In the genomic region with DNA sequence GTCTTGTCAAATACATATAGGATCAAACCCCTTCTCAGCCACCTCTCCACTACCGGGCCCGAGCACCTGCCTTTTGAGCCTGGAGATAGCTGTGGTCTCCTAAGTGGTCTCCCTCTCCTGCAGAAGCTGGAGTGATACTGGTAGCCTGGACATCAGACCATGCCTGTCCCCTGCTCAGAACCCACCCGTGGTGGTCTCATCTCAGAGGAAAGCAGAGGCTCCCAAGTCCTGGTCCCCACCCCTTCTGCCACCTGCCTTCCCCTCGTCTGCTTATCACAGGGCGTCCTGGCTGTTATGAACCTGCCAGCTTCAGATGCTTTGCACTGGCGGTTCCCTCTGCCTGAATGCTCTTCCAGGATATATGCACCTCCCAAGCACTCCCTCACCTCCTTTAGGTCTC, we compare ENCODE assay signal across 22 cellular contexts. TPM values are rescaled to one million over a fixed set of nuclear protein-coding genes. Genes with fewer than 3 reads are reported as not detected.
DNase-seq lines count a peak whose midpoint lies in the region; FAIRE-seq and TF ChIP-seq lines count a peak whose summit lies in the region.
"Had no signal": no experiment of that assay in that cellular context is flagged by ENCODE, and none has a peak within 500 bp of the region (broad histone marks: within the 10 kb centered on the region; RNA-seq: fewer than 3 reads in every experiment).

No MANE protein-coding gene starts in this region.

- peak overlapping the region; percentile 35; the same call in 1 of the 2 replicates for H4K8ac ChIP-seq in H1 (ENCODE audit: extremely low read depth, insufficient read depth, low read length)

- H3K27me3 ChIP-seq in H1 (replicated peaks in 1 of 4; ENCODE audit: control insufficient read depth in 3 of 4, extremely low read depth in 1 of 4, insufficient read depth in 3 of 4, low read length in 3 of 4) (no peaks in the 10 kb centered on the region), spleen (replicated peaks in 1 of 7) (peaks cover 0 to 45% (median 0%) of the 10 kb centered on the region in 7 donors), smooth muscle cell (ENCODE audit: low read depth) (peaks cover 12% of the 10 kb centered on the region)
- H3K27me3 ChIP-seq: BE2C, BLaER1 had no signal

- H3K4me3 ChIP-seq in H1 (ENCODE audit: extremely low read depth in 1 of 4, insufficient read depth in 2 of 4, low read depth in 3 of 4, low read length in 4 of 4) (no peak overlapping the region), kidney (ENCODE audit: low read length in 2 of 2) (no peak overlapping the region), spleen (no peak overlapping the region), smooth muscle cell (no peak overlapping the region)
- H3K4me3 ChIP-seq: BLaER1 had no signal

- no peak overlapping the region for H3K23ac ChIP-seq in H1 (ENCODE audit: insufficient read length)

- H2AK5ac ChIP-seq in H1 (ENCODE audit: low read depth, low read length): no peak overlapping the region

- H3F3A ChIP-seq in smooth muscle cell (ENCODE audit: low read depth): no peaks in the 10 kb centered on the region

- H4K5ac ChIP-seq in H1 (ENCODE audit: insufficient read length, low read depth, low read length): no peak overlapping the region

- TF ChIP-seq CTCF in H1 (IDR thresholded peaks at IDR 0.05; ENCODE audit: control extremely low read depth in 1 of 3, insufficient read depth in 1 of 3, low read depth in 1 of 3, low read length in 3 of 3) (no peak), kidney (IDR thresholded peaks at IDR 0.05; ENCODE audit: borderline replicate concordance, extremely low read depth, insufficient read depth) (no peak), spleen (IDR thresholded peaks at IDR 0.05 in 8 of 11, conservative IDR thresholded peaks at IDR 0.05 in 3 of 11) (no peak), smooth muscle cell (IDR thresholded peaks at IDR 0.05; ENCODE audit: borderline replicate concordance, insufficient read depth, poor library complexity, severe bottlenecking) (no peak)

- H3K9ac ChIP-seq in H1 (replicated peaks in 1 of 4; ENCODE audit: extremely low read depth in 1 of 4, low read depth in 3 of 4, low read length in 3 of 4): no peak overlapping the region
- H3K9ac ChIP-seq in kidney (ENCODE audit: low read length in 2 of 2): no peak overlapping the region
- no peak overlapping the region for H3K9ac ChIP-seq in smooth muscle cell (ENCODE audit: low read depth)
- H3K9ac ChIP-seq: BLaER1 had no signal

- H3K79me1 ChIP-seq in H1 (ENCODE audit: low read depth, low read length): no peaks in the 10 kb centered on the region

- H3K23me2 ChIP-seq in H1 (ENCODE audit: low read depth, low read length): no peaks in the 10 kb centered on the region

- no peaks in the 10 kb centered on the region for H4K20me1 ChIP-seq in H1 (replicated peaks in 1 of 2; ENCODE audit: control insufficient read depth in 1 of 2, insufficient read depth in 2 of 2, low read length in 2 of 2)
- H4K20me1 ChIP-seq in smooth muscle cell (ENCODE audit: low read depth): no peaks in the 10 kb centered on the region
- H4K20me1 ChIP-seq: BLaER1 had no signal

- H4K91ac ChIP-seq in H1 (replicated peaks; ENCODE audit: insufficient read length, low read length): no peak overlapping the region

- 80% methylated on average over 6 of the region's 6 CpGs; no CpG with 5 or more reads in 1 of the 2 experiments for WGBS in H1 (ENCODE audit: extremely low coverage in 1 of 2, insufficient coverage in 1 of 2, insufficient read length in 1 of 2, insufficient replicate concordance in 2 of 2, low coverage in 1 of 2, low lambda C conversion rate in 2 of 2, missing lambda C conversion rate in 1 of 2), 2 experiments
- WGBS in spleen, 5 donors: 74 to 92% (median 81%) methylated on average over 6 of the region's 6 CpGs
- 78% methylated on average over 6 of the region's 6 CpGs for WGBS in smooth muscle cell (ENCODE audit: low lambda C conversion rate)

- no peak overlapping the region for H3K18ac ChIP-seq in H1 (ENCODE audit: extremely low read depth, low read length)

- no peak for TF ChIP-seq EP300 in H1 (IDR thresholded peaks at IDR 0.05; ENCODE audit: borderline replicate concordance in 1 of 2, low read depth in 2 of 2, low read length in 2 of 2)

- TF ChIP-seq POLR2A in H1 (IDR thresholded peaks at IDR 0.05; ENCODE audit: control extremely low read depth in 1 of 2, low read depth in 2 of 2, low read length in 2 of 2) (no peak), spleen (IDR thresholded peaks at IDR 0.05) (no peak)

- no peaks in the 10 kb centered on the region for H3K4me1 ChIP-seq in H1 (replicated peaks in 1 of 4; ENCODE audit: control insufficient read depth in 3 of 4, insufficient read depth in 4 of 4, low read length in 3 of 4)
- H3K4me1 ChIP-seq in kidney (ENCODE audit: control insufficient read depth in 1 of 2, insufficient read depth in 1 of 2, low read depth in 1 of 2, low read length in 2 of 2): no peaks in the 10 kb centered on the region
- H3K4me1 ChIP-seq in spleen: no peaks in the 10 kb centered on the region
- no peaks in the 10 kb centered on the region for H3K4me1 ChIP-seq in smooth muscle cell (ENCODE audit: low read depth)
- H3K4me1 ChIP-seq: BE2C, Caco-2 had no signal

- no peak overlapping the region for H2BK15ac ChIP-seq in H1 (ENCODE audit: low read length)

- no peak overlapping the region for H3K56ac ChIP-seq in H1 (replicated peaks; ENCODE audit: insufficient read length, low read depth, low read length)

- no peak overlapping the region for H3K4me2 ChIP-seq in H1 (ENCODE audit: insufficient read depth in 1 of 2, low read depth in 2 of 2, low read length in 2 of 2)
- no peak overlapping the region for H3K4me2 ChIP-seq in smooth muscle cell
- H3K4me2 ChIP-seq: BLaER1 had no signal

- FAIRE-seq in H1 (lab: Jason Lieb, UNC): no peak
- no peak for FAIRE-seq in kidney (lab: Jason Lieb, UNC)
- FAIRE-seq: A204.1, D721Med, G401.6, GM12891, GM19239 had no signal

- no peak overlapping the region for H2BK120ac ChIP-seq in H1 (replicated peaks; ENCODE audit: low read depth, low read length)

- H2BK5ac ChIP-seq in H1 (ENCODE audit: low read depth, low read length): no peak overlapping the region

- no peak overlapping the region for H3K14ac ChIP-seq in H1 (ENCODE audit: insufficient read length)

- H3K27ac ChIP-seq in H1 (ENCODE audit: low read depth, low read length) (no peak overlapping the region), kidney (ENCODE audit: low read depth in 2 of 2, low read length in 2 of 2) (no peak overlapping the region), spleen (no peak overlapping the region), smooth muscle cell (ENCODE audit: low read depth) (no peak overlapping the region)
- H3K27ac ChIP-seq: BLaER1 had no signal

- H3K9me3 ChIP-seq in H1 (ENCODE audit: insufficient read depth in 2 of 2, low read depth in 1 of 2, low read length in 1 of 2) (no peaks in the 10 kb centered on the region), kidney (ENCODE audit: control insufficient read depth in 1 of 2, low read length in 2 of 2) (no peaks in the 10 kb centered on the region), spleen (no peaks in the 10 kb centered on the region), smooth muscle cell (replicated peaks; ENCODE audit: low read depth) (no peaks in the 10 kb centered on the region)
- H3K9me3 ChIP-seq: BE2C, BLaER1, Caco-2 had no signal

- H3K36me3 ChIP-seq in H1 (ENCODE audit: control insufficient read depth in 2 of 4, insufficient read depth in 4 of 4, low read length in 3 of 4): no peaks in the 10 kb centered on the region
- H3K36me3 ChIP-seq in kidney (ENCODE audit: control insufficient read depth in 1 of 2, insufficient read depth in 2 of 2, low read length in 2 of 2): no peaks in the 10 kb centered on the region
- no peaks in the 10 kb centered on the region for H3K36me3 ChIP-seq in spleen
- H3K36me3 ChIP-seq in smooth muscle cell (ENCODE audit: low read depth): no peaks in the 10 kb centered on the region
- H3K36me3 ChIP-seq: BE2C, BLaER1 had no signal

- H3K4ac ChIP-seq in H1 (replicated peaks; ENCODE audit: insufficient read length, low read depth, low read length): no peak overlapping the region

- CTCF ChIA-PET in H1 (lab: Charles Lee; ENCODE audit: partially characterized antibody): interaction anchor here (0.6 kb wide), 2 partner anchors 34 to 177 kb away, joined by 3 read pairs; no protein-coding TSS in a partner anchor

- no peak overlapping the region for H2AFZ ChIP-seq in H1 (ENCODE audit: low read length)
- H2AFZ ChIP-seq in smooth muscle cell (ENCODE audit: low read depth): no peak overlapping the region

- H2BK20ac ChIP-seq in H1 (ENCODE audit: low read length): no peak overlapping the region

- no peaks in the 10 kb centered on the region for H3K79me2 ChIP-seq in H1 (ENCODE audit: control insufficient read depth in 1 of 2, insufficient read depth in 2 of 2, low read length in 2 of 2)
- H3K79me2 ChIP-seq in smooth muscle cell (ENCODE audit: low read depth): no peaks in the 10 kb centered on the region

- no peak overlapping the region for H2BK12ac ChIP-seq in H1 (ENCODE audit: low read depth, low read length)

- no peak for TF ChIP-seq RAD21 in H1 (IDR thresholded peaks at IDR 0.05 in 1 of 2, conservative IDR thresholded peaks at IDR 0.05 in 1 of 2; ENCODE audit: low read depth in 2 of 2, low read length in 2 of 2)

- POLR2A ChIA-PET in H1 (lab: Charles Lee; ENCODE audit: partially characterized antibody): interaction anchor here (1.3 kb wide), 1 partner anchor 51 kb away, joined by 3 read pairs; no protein-coding TSS in a partner anchor

- intact Hi-C loops in kidney (cut with DNase I) (no loop called here), spleen (cut with DNase I; ENCODE audit: low total_unique reads) (no loop called here)

- DNase-seq in H1 (ENCODE audit: low read depth in 1 of 2, low spot score in 2 of 2) (no peak), kidney (peak; percentile 21), spleen (peak; percentile 21), nucleus accumbens (lab: John Stamatoyannopoulos, UW) (no peak), foreskin melanocyte (no peak), smooth muscle cell (lab: John Stamatoyannopoulos, UW; ENCODE audit: unreplicated experiment) (no peak)
- DNase-seq: 8988T; ACHN; BE2C; C1 segment of cervical spinal cord; Caco-2; Calu3; CD4-positive, alpha-beta T cell; CD8-positive, alpha-beta T cell; DMS79 treated with DMSO at 0.1 percent for 48 hours; GF-D8 had no signal

RNA-seq across cellular contexts. Expression of a gene that starts 50.5 kb away (rescaled TPM):
- 195 and 196 TPM in 2 replicates for total RNA-seq in H1 (2021; fragmentation: NEBNext Ultra II Directional; extraction: Animal tissue kit (Norgen Biotek cat#: 25700))
- polyA plus RNA-seq in H1 (2011; rRNA removed) (329 and 408 TPM in 2 replicates), kidney (ENCODE audit: insufficient read depth, low read depth, low replicate concordance) (129 TPM), spleen (100 to 1,000 TPM; 212 to 282 (median 240) TPM), smooth muscle cell (82.7 and 101 TPM in 2 replicates)
- polyA plus RNA-seq in H1 (2011; cell fraction: cytosol; rRNA removed): 482 TPM
- polyA plus RNA-seq in H1 (2011; cell fraction: nucleus; rRNA removed): 437 TPM
- polyA plus RNA-seq in H1 (2012, experiment 1 of 2): 214 to 312 TPM (median 300 TPM) in 4 replicates
- polyA plus RNA-seq in H1 (2012, experiment 2 of 2): 95.3 TPM
- polyA plus RNA-seq in H1 (2013, experiment 1 of 2): 142 TPM
- polyA plus RNA-seq in H1 (2013, experiment 2 of 2): 137 TPM
- 459 and 470 TPM in 2 replicates for polyA minus RNA-seq in H1 (2011; rRNA and poly(A)+ RNA removed)
- 274 TPM for polyA minus RNA-seq in H1 (2011; cell fraction: cytosol; rRNA and poly(A)+ RNA removed)
- polyA minus RNA-seq in H1 (2011; cell fraction: nucleus; rRNA and poly(A)+ RNA removed): 176 TPM
- total RNA-seq in kidney (140 TPM), spleen (100 to 1,000 TPM; 194 to 428 (median 215) TPM), smooth muscle cell (258 and 323 TPM in 2 replicates)

Comparison
In these comparisons a context has a peak if more than half of its experiments do, and no peak if none do; other contexts are left out.
1. DNase-seq: peak in kidney (single experiment) and spleen (single experiment); none in H1 (0 of 2), nucleus accumbens (0 of 56), foreskin melanocyte (single experiment) and smooth muscle cell (single experiment).